9 cellular contexts compared by ENCODE assay signal in the genomic region with DNA sequence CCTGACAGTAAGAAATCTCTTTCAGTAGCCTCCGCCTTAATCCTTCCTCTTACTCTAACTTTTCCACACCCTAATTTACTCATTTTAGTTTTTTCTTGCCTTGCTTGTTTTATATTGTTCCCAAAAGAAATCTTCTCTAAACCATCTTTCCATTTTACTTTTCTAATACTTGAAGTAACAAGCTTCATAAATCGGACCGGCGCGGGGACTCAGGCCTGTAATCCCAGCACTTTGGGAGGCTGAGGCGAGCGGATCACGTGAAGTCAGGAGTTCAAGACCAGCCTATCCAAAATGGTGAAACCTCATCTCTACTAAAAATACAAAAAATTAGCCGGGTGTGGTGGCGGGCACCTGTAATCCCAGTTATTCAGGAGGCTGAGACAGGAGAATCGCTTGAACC. TPM values are rescaled to one million over a fixed set of nuclear protein-coding genes. Genes with fewer than 3 reads are reported as not detected.
A peak's percentile ranks its signal among the peaks of the same experiment; 100 is the strongest.
DNase-seq lines count a peak whose midpoint lies in the region; ATAC-seq and TF ChIP-seq lines count a peak whose summit lies in the region.
"Had no signal": no experiment of that assay in that cellular context is flagged by ENCODE, and none has a peak within 500 bp of the region (broad histone marks: within the 10 kb centered on the region; RNA-seq: fewer than 3 reads in every experiment).

No MANE protein-coding gene starts in this region.

- H3K36me3 ChIP-seq in BLaER1: peaks cover 5% of the 10 kb centered on the region; the same call in 1 of the 2 replicates
- H3K36me3 ChIP-seq in IMR-90 (ENCODE audit: control insufficient read depth, insufficient read depth, low read length): no peaks in the 10 kb centered on the region
- no peaks in the 10 kb centered on the region for H3K36me3 ChIP-seq in neural cell (ENCODE audit: insufficient read depth, low read length)
- H3K36me3 ChIP-seq: ovary had no signal

- H2AK9ac ChIP-seq in IMR-90 (replicated peaks; ENCODE audit: low read depth, low read length, poor library complexity): no peak overlapping the region

- H4K8ac ChIP-seq in IMR-90 (ENCODE audit: low read depth in 2 of 2, low read length in 2 of 2): peak overlapping the region; percentile 29 to 85; a peak in 3 of 4 replicates

- H3K9me1 ChIP-seq in IMR-90 (ENCODE audit: insufficient read depth, low read length): 0 out of 2 replicates have a peak, but pooled peaks cover 3% of the 10 kb centered on the region

- H3K14ac ChIP-seq in IMR-90 (replicated peaks; ENCODE audit: low read depth, low read length): peak overlapping the region; percentile 44; the same call in 1 of the 2 replicates

- H3K9me3 ChIP-seq in BLaER1 (peaks cover 9% of the 10 kb centered on the region; the same call in 1 of the 2 replicates), IMR-90 (ENCODE audit: control insufficient read depth, insufficient read depth, low read length) (no peaks in the 10 kb centered on the region), neural cell (ENCODE audit: low read length) (no peaks in the 10 kb centered on the region)
- H3K9me3 ChIP-seq: ovary had no signal

- in situ Hi-C loops in IMR-90 (cut with MboI; ENCODE audit: low sequenced_read_pairs): no loop called here

- TF ChIP-seq RAD21 in IMR-90 (IDR thresholded peaks at IDR 0.05; ENCODE audit: low read length) (no peak), neural cell (conservative IDR thresholded peaks at IDR 0.05) (no peak)

- H3K56ac ChIP-seq in IMR-90 (ENCODE audit: extremely low read depth, insufficient read depth, low read length): peak overlapping the region; percentile 38; the same call in 1 of the 2 replicates

- no peak overlapping the region for H2AK5ac ChIP-seq in IMR-90 (ENCODE audit: low read depth, low read length)

- peaks cover 20 to 77% of the 10 kb centered on the region in 2 experiments; a peak in 3 of 4 replicates for H3K79me1 ChIP-seq in IMR-90 (ENCODE audit: low read depth in 1 of 2, low read length in 2 of 2)

- H3K23ac ChIP-seq in IMR-90 (ENCODE audit: low read depth, low read length): peak overlapping the region; percentile 71; the same call in 1 of the 2 replicates

- no peak overlapping the region for H2AFZ ChIP-seq in IMR-90 (replicated peaks; ENCODE audit: low read length, poor library complexity)
- H2AFZ ChIP-seq in neural cell (ENCODE audit: low read depth, low read length): no peak overlapping the region

- H3K4me3 ChIP-seq in BLaER1: peak overlapping the region; percentile 75
- H3K4me3 ChIP-seq in IMR-90 (ENCODE audit: insufficient read depth, low read depth, low read length): peak overlapping the region; percentile 54; the same call in 1 of the 2 replicates
- peak overlapping the region; percentile 82 for H3K4me3 ChIP-seq in coronary artery
- H3K4me3 ChIP-seq in neural cell (ENCODE audit: low read length): peak overlapping the region; percentile 73

- H2BK15ac ChIP-seq in IMR-90 (ENCODE audit: low read depth, low read length): no peak overlapping the region

- H3K4me1 ChIP-seq in BLaER1 (peaks cover 42% of the 10 kb centered on the region), IMR-90 (ENCODE audit: control insufficient read depth, insufficient read depth, low read length) (no peaks in the 10 kb centered on the region)

- H3F3A ChIP-seq in neural cell (ENCODE audit: insufficient read depth, low read length, poor library complexity, severe bottlenecking): no peaks in the 10 kb centered on the region

- CTCF ChIA-PET in IMR-90 (lab: Yijun Ruan, JAX): no interaction called here

- TF ChIP-seq CTCF in IMR-90 (conservative IDR thresholded peaks at IDR 0.05; ENCODE audit: low read depth, low read length): no peak
- no peak for TF ChIP-seq CTCF in coronary artery (IDR thresholded peaks at IDR 0.05)
- no peak for TF ChIP-seq CTCF in neural cell (IDR thresholded peaks at IDR 0.05; ENCODE audit: poor library complexity, severe bottlenecking)

- intact Hi-C loops in IMR-90 (cut with micrococcal nuclease): no loop called here

- 100% methylated on average over 1 of the region's 11 CpGs; no CpG with 5 or more reads in 1 of the 2 experiments for WGBS in IMR-90 (ENCODE audit: extremely low coverage in 2 of 2, insufficient read length in 1 of 2), 2 experiments

- H3K9me2 ChIP-seq in neural cell (ENCODE audit: insufficient read depth, low read length): no peaks in the 10 kb centered on the region

- dilution Hi-C loops in IMR-90 (cut with HindIII; ENCODE audit: low sequenced_read_pairs, unreplicated experiment): no loop called here

- no peak for TF ChIP-seq EP300 in neural cell (conservative IDR thresholded peaks at IDR 0.05; ENCODE audit: poor library complexity, severe bottlenecking)

- peak overlapping the region; percentile 83 for H3K9ac ChIP-seq in BLaER1
- peak overlapping the region; percentile 73; the same call in 1 of the 2 replicates for H3K9ac ChIP-seq in IMR-90 (ENCODE audit: low read depth, low read length)
- H3K9ac ChIP-seq in neural cell (ENCODE audit: low read length): peak overlapping the region; percentile 70

- H4K91ac ChIP-seq in IMR-90 (ENCODE audit: insufficient read depth, low read depth, low read length): no peak overlapping the region

- H4K20me1 ChIP-seq in BLaER1 (peaks cover 100% of the 10 kb centered on the region), IMR-90 (ENCODE audit: insufficient read depth, low read length) (peaks cover 73% of the 10 kb centered on the region), neural cell (ENCODE audit: insufficient read depth) (peaks cover 4% of the 10 kb centered on the region)

- POLR2A ChIA-PET in IMR-90 (lab: Charles Lee; ENCODE audit: unreplicated experiment): no interaction called here

- H2BK5ac ChIP-seq in IMR-90 (ENCODE audit: low read depth, low read length, poor library complexity, severe bottlenecking): peak overlapping the region; percentile 53

- H3K4ac ChIP-seq in IMR-90 (ENCODE audit: low read depth, low read length): no peak overlapping the region

- no peak overlapping the region for H3K18ac ChIP-seq in IMR-90 (ENCODE audit: low read depth, low read length)

- H4K5ac ChIP-seq in IMR-90 (ENCODE audit: low read depth, low read length): no peak overlapping the region

- no peak overlapping the region for H2BK120ac ChIP-seq in IMR-90 (ENCODE audit: low read depth, low read length)

- TF ChIP-seq POLR2A in IMR-90 (IDR thresholded peaks at IDR 0.05; ENCODE audit: low read depth, low read length): no peak

- no peak for ATAC-seq in IMR-90 (ENCODE audit: low read depth)

- H3K4me2 ChIP-seq in BLaER1 (peak overlapping the region; percentile 99), IMR-90 (ENCODE audit: low read depth, low read length) (peak overlapping the region; percentile 83; the same call in 1 of the 2 replicates), neural cell (ENCODE audit: low read length) (peak overlapping the region; percentile 5)

- H3K27me3 ChIP-seq in BLaER1: no peaks in the 10 kb centered on the region
- H3K27me3 ChIP-seq in IMR-90 (ENCODE audit: control insufficient read depth, insufficient read depth, low read length): no peaks in the 10 kb centered on the region
- no peaks in the 10 kb centered on the region for H3K27me3 ChIP-seq in neural cell (ENCODE audit: insufficient read depth, low read depth, low read length)
- H3K27me3 ChIP-seq: ovary had no signal

- no peak overlapping the region for H3K27ac ChIP-seq in BLaER1
- no peak overlapping the region for H3K27ac ChIP-seq in IMR-90 (ENCODE audit: insufficient read depth, low read length)
- H3K27ac ChIP-seq in coronary artery: no peak overlapping the region
- peak overlapping the region; percentile 56 for H3K27ac ChIP-seq in neural cell (ENCODE audit: low read length)

- peaks cover 91% of the 10 kb centered on the region for H3K79me2 ChIP-seq in neural cell (replicated peaks; ENCODE audit: insufficient read depth, low read length)

- DNase-seq in IMR-90: no peak
- DNase-seq in coronary artery (ENCODE audit: low spot score): no peak
- DNase-seq in amniotic stem cell (lab: John Stamatoyannopoulos, UW): no peak
- DNase-seq in C1 segment of cervical spinal cord (lab: John Stamatoyannopoulos, UW): no peak
- DNase-seq in NCI-H2107 (lab: John Stamatoyannopoulos, UW): no peak
- no peak for DNase-seq in effector CD8-positive, alpha-beta T cell (lab: John Stamatoyannopoulos, UW)

- H2BK20ac ChIP-seq in IMR-90 (ENCODE audit: low read depth, low read length): no peak overlapping the region

- BruUV-seq in IMR-90 (replicated peaks; lab: Mats Ljungman, UMichigan): no TSS peak

TF ChIP-seq in IMR-90, 13 proteins besides CTCF, POLR2A, EP300 and RAD21:
- TF ChIP-seq MXI1 (IDR thresholded peaks at IDR 0.05; ENCODE audit: borderline replicate concordance, low read depth, low read length): no peak
- TF ChIP-seq, protein P1, sequence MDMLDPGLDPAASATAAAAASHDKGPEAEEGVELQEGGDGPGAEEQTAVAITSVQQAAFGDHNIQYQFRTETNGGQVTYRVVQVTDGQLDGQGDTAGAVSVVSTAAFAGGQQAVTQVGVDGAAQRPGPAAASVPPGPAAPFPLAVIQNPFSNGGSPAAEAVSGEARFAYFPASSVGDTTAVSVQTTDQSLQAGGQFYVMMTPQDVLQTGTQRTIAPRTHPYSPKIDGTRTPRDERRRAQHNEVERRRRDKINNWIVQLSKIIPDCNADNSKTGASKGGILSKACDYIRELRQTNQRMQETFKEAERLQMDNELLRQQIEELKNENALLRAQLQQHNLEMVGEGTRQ (IDR thresholded peaks at IDR 0.05; ENCODE audit: low read depth, low read length): no peak

TF ChIP-seq in neural cell, 6 proteins besides CTCF, POLR2A, EP300 and RAD21 (continues in another document):
- TF ChIP-seq SMC3 (conservative IDR thresholded peaks at IDR 0.05; ENCODE audit: poor library complexity): no peak
- no peak for TF ChIP-seq EZH2 (IDR thresholded peaks at IDR 0.05; ENCODE audit: borderline replicate concordance, insufficient read depth, low read length, poor library complexity, severe bottlenecking)
- no peak for TF ChIP-seq MXI1 (conservative IDR thresholded peaks at IDR 0.05; ENCODE audit: poor library complexity, severe bottlenecking)
- TF ChIP-seq POLR2AphosphoS5 (IDR thresholded peaks at IDR 0.05): no peak

RNA-seq across cellular contexts. Expression of gene ZNF148, which starts 17.3 kb away (rescaled TPM):
- total RNA-seq in IMR-90 (2012; rRNA removed): 57.8 and 65.2 TPM in 2 replicates
- polyA plus RNA-seq in IMR-90 (2012; rRNA removed) (8.8 and 9.4 TPM in 2 replicates), neural cell (16.2 and 16.9 TPM in 2 replicates)
- polyA plus RNA-seq in IMR-90 (2012; cell fraction: cytosol; rRNA removed): 2.6 and 2.7 TPM in 2 replicates
- polyA plus RNA-seq in IMR-90 (2012; cell fraction: nucleus; rRNA removed; ENCODE audit: low replicate concordance): 2.5 and 15.9 TPM in 2 replicates
- polyA minus RNA-seq in neural cell: 86.7 and 95.7 TPM in 2 replicates

Comparison
In these comparisons a context has a peak if more than half of its experiments do, and no peak if none do; other contexts are left out.
1. H3K4me2 ChIP-seq: peak in every context shown above with its lines; median percentile 99 in BLaER1; 83 in IMR-90; 5 in neural cell.